Comparison of ENCODE assay signal across 7 cellular contexts in genomic region chr19:38666662-38667448, GRCh38.
DNase-seq lines count a peak whose midpoint lies in the region; ATAC-seq, FAIRE-seq and TF ChIP-seq lines count a peak whose summit lies in the region.

No MANE protein-coding gene starts in this region.

- H3K27me3 ChIP-seq in NT2/D1 (ENCODE audit: insufficient read depth, insufficient read length): no peaks in the 10 kb centered on the region

- peaks cover 36% of the 10 kb centered on the region for H3K36me3 ChIP-seq in NT2/D1 (ENCODE audit: insufficient read depth, insufficient read length, low read length)

- no peak for FAIRE-seq in H54 (lab: Jason Lieb, UNC)

- no peak overlapping the region for H3K9ac ChIP-seq in NT2/D1 (ENCODE audit: insufficient read length, low read depth)

- no peaks in the 10 kb centered on the region for H3K9me3 ChIP-seq in NT2/D1 (ENCODE audit: insufficient read depth, low read length)

- in situ Hi-C loops in T47D (cut with HindIII; ENCODE audit: low pct_unique_long_range_greater_than_20kb, low sequenced_read_pairs): no loop called here

- no peak overlapping the region for H3K4me3 ChIP-seq in NT2/D1 (ENCODE audit: insufficient read length, low read depth)

- DNase-seq in GM19240 (ENCODE audit: insufficient read length, low spot score) (peak; percentile 68), NT2/D1 (ENCODE audit: low read depth, low spot score) (peak; percentile 51), T47D (ENCODE audit: low read depth in 1 of 2, low spot score in 1 of 2) (peak; percentile 25 to 43), islet precursor cell (peak; percentile 93), H54 (ENCODE audit: insufficient read length, low spot score) (no peak), NCI-H510A (lab: John Stamatoyannopoulos, UW) (no peak)
- no peak for DNase-seq in stimulated activated naive CD8-positive, alpha-beta T cell treated with anti-CD3 and anti-CD28 coated beads, Interleukin-15, Interleukin-2, amounts not matched to agents 100 U/mL and 50 U/mL, for 24 hours

- peaks cover 23% of the 10 kb centered on the region for H3K4me1 ChIP-seq in NT2/D1 (ENCODE audit: insufficient read depth, insufficient read length)

- no peak for TF ChIP-seq POLR2A in H54 (IDR thresholded peaks at IDR 0.05; ENCODE audit: low read depth, low read length)

- peak; percentile 47 for ATAC-seq in stimulated activated naive CD8-positive, alpha-beta T cell treated with anti-CD3 and anti-CD28 coated beads, Interleukin-15, Interleukin-2, amounts not matched to agents 100 U/mL and 50 U/mL, for 24 hours

Comparison
In these comparisons a context has a peak if more than half of its experiments do, and no peak if none do; other contexts are left out.
1. DNase-seq: peak in GM19240 (single experiment), NT2/D1 (single experiment), T47D (2 of 2) and islet precursor cell (single experiment); none in stimulated activated naive CD8-positive, alpha-beta T cell treated with anti-CD3 and anti-CD28 coated beads, Interleukin-15, Interleukin-2, amounts not matched to agents 100 U/mL and 50 U/mL, for 24 hours (single experiment), H54 (single experiment) and NCI-H510A (single experiment).